Comparison of ENCODE assay signal across 8 cellular contexts in genomic region chr6:30814137-30815084, GRCh38.
DNase-seq lines count a peak whose midpoint lies in the region; ATAC-seq and TF ChIP-seq lines count a peak whose summit lies in the region.

No MANE protein-coding gene starts in this region.

- TF ChIP-seq CTCF in left lung (IDR thresholded peaks at IDR 0.05): no peak

- peak overlapping the region in 1 of 2 donors; percentile 0 for H3K4me3 ChIP-seq in left lung

- ATAC-seq in left lung (peak; percentile 62), HG03442 (IDR thresholded peaks at IDR 0.05; ENCODE audit: unreplicated experiment) (no peak), HG02678 (IDR thresholded peaks at IDR 0.05; ENCODE audit: unreplicated experiment) (no peak)

- no peaks in the 10 kb centered on the region for H3K27me3 ChIP-seq in left lung

- H3K36me3 ChIP-seq in left lung: no peaks in the 10 kb centered on the region

- peaks cover 0 to 62% of the 10 kb centered on the region in 2 donors for H3K4me1 ChIP-seq in left lung

- peaks cover 13% of the 10 kb centered on the region for H3K9me3 Mint-ChIP-seq in activated naive CD4-positive, alpha-beta T cell treated with anti-CD3 and anti-CD28 coated beads, Interleukin-2, amount 10 ng/mL, durations not matched to agents 7 days and 5 days

- no peak overlapping the region for H3K4me3 Mint-ChIP-seq in activated naive CD4-positive, alpha-beta T cell treated with anti-CD3 and anti-CD28 coated beads, Interleukin-2, amount 10 ng/mL, durations not matched to agents 7 days and 5 days

- H3K27ac Mint-ChIP-seq in activated naive CD4-positive, alpha-beta T cell treated with anti-CD3 and anti-CD28 coated beads, Interleukin-2, amount 10 ng/mL, durations not matched to agents 7 days and 5 days: peak overlapping the region; percentile 80

- H3K27ac ChIP-seq in left lung: peak overlapping the region; percentile 28 to 80

- peak; percentile 77 for DNase-seq in AG08396 (ENCODE audit: low spot score)
- DNase-seq in NOMO-1 treated with dmso at 0.1 percent for 144 hours (lab: John Stamatoyannopoulos, UW; ENCODE audit: unreplicated experiment): peak; percentile 30
- peak; percentile 58 for DNase-seq in activated naive CD4-positive, alpha-beta T cell treated with anti-CD3 and anti-CD28 coated beads, Interleukin-2, amount 10 ng/mL, durations not matched to agents 7 days and 5 days
- peak in 1 of 2 donors; percentile 65 for DNase-seq in left lung
- DNase-seq in ureter (ENCODE audit: low spot score): peak; percentile 65
- DNase-seq in HuH-7 (ENCODE audit: low spot score): no peak

- CTCF ChIA-PET in activated naive CD4-positive, alpha-beta T cell treated with anti-CD3 and anti-CD28 coated beads, Interleukin-2, amount 10 ng/mL, durations not matched to agents 7 days and 5 days (lab: Charles Lee): interaction anchor here (1.3 kb wide), 2 partner anchors 8 to 64 kb away, joined by 4 to 6 read pairs; no protein-coding TSS in a partner anchor

- no peaks in the 10 kb centered on the region for H3K9me3 ChIP-seq in left lung

- intact Hi-C loops in left lung (cut with DNase I): loop anchor here in 1 of 2 donors (10.0 kb wide), 1 partner anchor 70 kb away; the partner anchor contains the start of genes FLOT1 and IER3

- H3K27me3 Mint-ChIP-seq in activated naive CD4-positive, alpha-beta T cell treated with anti-CD3 and anti-CD28 coated beads, Interleukin-2, amount 10 ng/mL, durations not matched to agents 7 days and 5 days: no peaks in the 10 kb centered on the region

- H3K36me3 Mint-ChIP-seq in activated naive CD4-positive, alpha-beta T cell treated with anti-CD3 and anti-CD28 coated beads, Interleukin-2, amount 10 ng/mL, durations not matched to agents 7 days and 5 days: peaks cover 31% of the 10 kb centered on the region

- peaks cover 71% of the 10 kb centered on the region for H3K4me1 Mint-ChIP-seq in activated naive CD4-positive, alpha-beta T cell treated with anti-CD3 and anti-CD28 coated beads, Interleukin-2, amount 10 ng/mL, durations not matched to agents 7 days and 5 days
